In the genomic region with DNA sequence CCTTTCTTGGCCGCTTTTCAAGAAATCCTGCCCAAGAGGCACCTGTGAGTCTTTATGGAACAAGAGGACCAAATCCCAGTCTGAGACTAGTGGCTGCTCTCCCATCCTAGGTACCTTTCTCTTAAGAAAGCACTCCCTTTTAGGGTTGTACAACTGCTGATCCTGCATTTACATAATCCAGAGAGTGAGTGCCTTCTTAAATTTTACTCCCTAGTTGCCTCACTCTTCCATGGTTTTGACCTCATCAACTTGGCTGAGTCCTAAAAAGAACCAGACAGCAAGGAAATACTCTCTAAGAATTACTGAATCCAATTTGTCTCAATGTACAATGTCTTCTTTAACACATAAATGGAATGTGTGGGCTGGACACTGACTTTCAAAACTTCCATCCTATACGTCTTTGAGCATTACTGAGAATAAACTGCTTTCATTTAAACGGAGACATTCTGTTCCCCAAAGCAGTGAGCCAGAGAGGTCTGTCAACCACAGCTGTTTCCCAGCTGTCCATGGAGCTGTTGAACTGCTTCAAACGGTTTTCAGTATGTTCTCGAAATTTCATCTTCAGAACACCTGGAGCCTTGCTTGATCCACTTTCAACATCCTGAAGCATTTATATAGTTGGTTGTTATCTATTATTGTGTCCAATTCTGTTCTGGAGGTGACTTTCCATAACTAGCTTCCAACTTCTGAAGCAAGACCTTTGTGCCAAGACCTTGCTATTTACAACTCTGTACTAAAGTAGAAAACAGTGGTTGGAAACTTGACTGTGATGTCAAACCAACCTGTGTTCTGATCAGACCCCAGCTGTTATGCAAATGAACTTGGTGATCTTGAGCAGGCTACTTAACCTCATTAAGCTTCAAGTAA, we compare ENCODE assay signal across 13 cellular contexts.
A peak's percentile ranks its signal among the peaks of the same experiment; 100 is the strongest.
DNase-seq lines count a peak whose midpoint lies in the region; ATAC-seq, FAIRE-seq and TF ChIP-seq lines count a peak whose summit lies in the region.
"Had no signal": no experiment of that assay in that cellular context is flagged by ENCODE, and none has a peak within 500 bp of the region (broad histone marks: within the 10 kb centered on the region; RNA-seq: fewer than 3 reads in every experiment).

No MANE protein-coding gene starts in this region.

- BruUV-seq in mammary epithelial cell (replicated peaks; lab: Mats Ljungman, UMichigan) (no TSS peak), A673 (replicated peaks; lab: Mats Ljungman, UMichigan) (no TSS peak)

- H3K9me3 ChIP-seq in mammary epithelial cell (replicated peaks; ENCODE audit: insufficient read depth, low read length) (no peaks in the 10 kb centered on the region), A673 (ENCODE audit: low read depth, low read length, poor library complexity, severe bottlenecking) (no peaks in the 10 kb centered on the region)

- no peak overlapping the region for H3K9ac ChIP-seq in mammary epithelial cell (ENCODE audit: insufficient read depth, low read length)

- ATAC-seq in GM18498 (IDR thresholded peaks at IDR 0.05; ENCODE audit: unreplicated experiment) (peak; percentile 90), GM21360 (IDR thresholded peaks at IDR 0.05; ENCODE audit: unreplicated experiment) (peak; percentile 84), HG03108 (IDR thresholded peaks at IDR 0.05; ENCODE audit: unreplicated experiment) (peak; percentile 88)
- ATAC-seq: PC-3 had no signal

- FAIRE-seq in urothelium cell line (lab: Jason Lieb, UNC): no peak

- H3K27ac ChIP-seq in mammary epithelial cell (ENCODE audit: insufficient read depth, low read depth, low read length) (no peak overlapping the region), A673 (ENCODE audit: low read depth, low read length, poor library complexity, severe bottlenecking) (no peak overlapping the region)

- H3K27me3 ChIP-seq in mammary epithelial cell (ENCODE audit: insufficient read depth, low read length) (no peaks in the 10 kb centered on the region), A673 (replicated peaks; ENCODE audit: insufficient read depth, low read depth, low read length, poor library complexity) (no peaks in the 10 kb centered on the region)

- no peaks in the 10 kb centered on the region for H4K20me1 ChIP-seq in mammary epithelial cell (ENCODE audit: insufficient read depth, low read length)

- H3K4me1 ChIP-seq in mammary epithelial cell (ENCODE audit: insufficient read depth, low read length) (peaks cover 3% of the 10 kb centered on the region), A673 (ENCODE audit: insufficient read depth, low read length, poor library complexity, severe bottlenecking) (no peaks in the 10 kb centered on the region)

- DNase-seq in fibroblast of gingiva (ENCODE audit: low read depth): peak; percentile 26
- DNase-seq in mammary epithelial cell: no peak
- no peak for DNase-seq in urothelium cell line (ENCODE audit: low spot score)
- no peak for DNase-seq in activated T-cell treated with anti-CD3 and anti-CD28 coated beads, Interleukin-2, amount 50 U/mL, for 1 hour
- no peak for DNase-seq in A673 (ENCODE audit: low spot score)
- DNase-seq: activated T-cell treated with anti-CD3 and anti-CD28 coated beads, Interleukin-2, amount 50 U/mL, for 4 hours; DMS153; IMR-90; PC-3; stimulated activated CD4-positive, alpha-beta T cell treated with anti-CD3 and anti-CD28 coated beads, Interleukin-4, amount 100 ng/mL, for 24 hours had no signal

- in situ Hi-C loops in mammary epithelial cell (cut with MboI; ENCODE audit: low sequenced_read_pairs in 2 of 2): no loop called here

- H3K79me2 ChIP-seq in mammary epithelial cell (ENCODE audit: insufficient read depth, low read length): no peaks in the 10 kb centered on the region

- H3K36me3 ChIP-seq in mammary epithelial cell (ENCODE audit: insufficient read depth, low read length): no peaks in the 10 kb centered on the region
- H3K36me3 ChIP-seq in A673 (ENCODE audit: insufficient read depth, low read length, poor library complexity, severe bottlenecking): no peaks in the 10 kb centered on the region

- TF ChIP-seq CTCF in mammary epithelial cell (conservative IDR thresholded peaks at IDR 0.05 in 1 of 2, IDR thresholded peaks at IDR 0.05 in 1 of 2; ENCODE audit: extremely low read depth in 1 of 2, insufficient read depth in 1 of 2, low read depth in 1 of 2, low read length in 2 of 2): no peak
- no peak for TF ChIP-seq CTCF in A673 (conservative IDR thresholded peaks at IDR 0.05; ENCODE audit: low read depth, low read length)

- H2AFZ ChIP-seq in mammary epithelial cell (ENCODE audit: low read depth, low read length): no peak overlapping the region

- H3K4me3 ChIP-seq in mammary epithelial cell (replicated peaks in 1 of 3; ENCODE audit: insufficient read depth in 1 of 3, low read depth in 2 of 3, low read length in 3 of 3): no peak overlapping the region
- no peak overlapping the region for H3K4me3 ChIP-seq in A673 (ENCODE audit: low read depth, low read length, poor library complexity, severe bottlenecking)

- H3K4me2 ChIP-seq in mammary epithelial cell (ENCODE audit: insufficient read depth, low read depth, low read length): no peak overlapping the region

- POLR2A ChIA-PET in A673 (lab: Charles Lee; ENCODE audit: low non-redundant PET): no interaction called here

- 68% methylated on average over 5 of the region's 5 CpGs for WGBS in mammary epithelial cell (ENCODE audit: low coverage, missing lambda C conversion rate)

- CTCF ChIA-PET in mammary epithelial cell (lab: Charles Lee; ENCODE audit: low non-redundant PET) (no interaction called here), A673 (lab: Charles Lee) (no interaction called here)

- intact Hi-C loops in mammary epithelial cell (cut with micrococcal nuclease) (no loop called here), A673 (cut with micrococcal nuclease; ENCODE audit: unreplicated experiment) (no loop called here)

- dilution Hi-C loops in mammary epithelial cell (cut with HindIII; ENCODE audit: low sequenced_read_pairs): no loop called here
